Comparison of ENCODE assay signal across 2 cellular contexts in the genomic region with DNA sequence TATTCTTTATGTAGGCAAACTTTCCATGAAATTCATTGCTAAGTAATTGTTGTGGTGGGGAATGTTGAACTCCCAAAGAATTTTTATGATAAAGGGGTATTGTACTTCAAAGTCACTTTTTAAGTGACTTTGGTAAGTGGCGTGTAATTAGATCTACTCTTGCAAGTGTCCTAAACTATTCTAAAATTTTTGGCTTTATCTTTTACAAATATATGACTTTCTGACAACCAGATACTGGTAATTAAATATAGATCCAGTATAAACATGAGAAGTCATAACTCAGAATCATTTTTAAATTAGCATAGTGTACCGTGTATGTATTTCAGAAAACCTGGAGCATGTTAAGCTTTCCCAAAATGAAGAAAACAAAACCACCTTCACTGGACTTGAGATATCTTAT.
TF ChIP-seq lines count a peak whose summit lies in the region.

No MANE protein-coding gene starts in this region.

TF ChIP-seq in SK-N-SH treated with all-trans-retinoic acid at 6 μM for 48 hours, 23 proteins besides CTCF, POLR2A, EP300 and RAD21 (continued from another document):
- TF ChIP-seq, protein P1, sequence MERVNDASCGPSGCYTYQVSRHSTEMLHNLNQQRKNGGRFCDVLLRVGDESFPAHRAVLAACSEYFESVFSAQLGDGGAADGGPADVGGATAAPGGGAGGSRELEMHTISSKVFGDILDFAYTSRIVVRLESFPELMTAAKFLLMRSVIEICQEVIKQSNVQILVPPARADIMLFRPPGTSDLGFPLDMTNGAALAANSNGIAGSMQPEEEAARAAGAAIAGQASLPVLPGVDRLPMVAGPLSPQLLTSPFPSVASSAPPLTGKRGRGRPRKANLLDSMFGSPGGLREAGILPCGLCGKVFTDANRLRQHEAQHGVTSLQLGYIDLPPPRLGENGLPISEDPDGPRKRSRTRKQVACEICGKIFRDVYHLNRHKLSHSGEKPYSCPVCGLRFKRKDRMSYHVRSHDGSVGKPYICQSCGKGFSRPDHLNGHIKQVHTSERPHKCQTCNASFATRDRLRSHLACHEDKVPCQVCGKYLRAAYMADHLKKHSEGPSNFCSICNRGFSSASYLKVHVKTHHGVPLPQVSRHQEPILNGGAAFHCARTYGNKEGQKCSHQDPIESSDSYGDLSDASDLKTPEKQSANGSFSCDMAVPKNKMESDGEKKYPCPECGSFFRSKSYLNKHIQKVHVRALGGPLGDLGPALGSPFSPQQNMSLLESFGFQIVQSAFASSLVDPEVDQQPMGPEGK (CRISPR knock-in tag; IDR thresholded peaks at IDR 0.05; ENCODE audit: borderline replicate concordance), result peak; percentile 75; the same call in 1 of the 2 replicates
- TF ChIP-seq OSR1 (CRISPR knock-in tag; IDR thresholded peaks at IDR 0.05) (no peak), ESRRG (CRISPR knock-in tag; IDR thresholded peaks at IDR 0.05) (peak; percentile 88; the same call in 1 of the 2 replicates), ZNF565 (CRISPR knock-in tag; conservative IDR thresholded peaks at IDR 0.05; ENCODE audit: low read depth) (no peak), TOX (CRISPR knock-in tag; IDR thresholded peaks at IDR 0.05; ENCODE audit: borderline replicate concordance) (no peak), ZNF8 (CRISPR knock-in tag; IDR thresholded peaks at IDR 0.05) (no peak), SNAI2 (CRISPR knock-in tag; IDR thresholded peaks at IDR 0.05) (0 out of 2 replicates have a peak, but pooled peaks have one; percentile 80), ZFP30 (CRISPR knock-in tag; IDR thresholded peaks at IDR 0.05) (no peak), BACH2 (CRISPR knock-in tag; IDR thresholded peaks at IDR 0.05; ENCODE audit: borderline replicate concordance) (no peak), PPARA (CRISPR knock-in tag; IDR thresholded peaks at IDR 0.05; ENCODE audit: borderline replicate concordance) (no peak), CSDC2 (CRISPR knock-in tag; IDR thresholded peaks at IDR 0.05) (no peak), ZNF70 (CRISPR knock-in tag; IDR thresholded peaks at IDR 0.05) (no peak), ISL1 (CRISPR knock-in tag; IDR thresholded peaks at IDR 0.05) (peak; percentile 99), TCF4 (CRISPR knock-in tag; IDR thresholded peaks at IDR 0.05; ENCODE audit: borderline replicate concordance) (peak; percentile 75), ZC3H10 (CRISPR knock-in tag; IDR thresholded peaks at IDR 0.05) (no peak)
- TF ChIP-seq, protein P2, sequence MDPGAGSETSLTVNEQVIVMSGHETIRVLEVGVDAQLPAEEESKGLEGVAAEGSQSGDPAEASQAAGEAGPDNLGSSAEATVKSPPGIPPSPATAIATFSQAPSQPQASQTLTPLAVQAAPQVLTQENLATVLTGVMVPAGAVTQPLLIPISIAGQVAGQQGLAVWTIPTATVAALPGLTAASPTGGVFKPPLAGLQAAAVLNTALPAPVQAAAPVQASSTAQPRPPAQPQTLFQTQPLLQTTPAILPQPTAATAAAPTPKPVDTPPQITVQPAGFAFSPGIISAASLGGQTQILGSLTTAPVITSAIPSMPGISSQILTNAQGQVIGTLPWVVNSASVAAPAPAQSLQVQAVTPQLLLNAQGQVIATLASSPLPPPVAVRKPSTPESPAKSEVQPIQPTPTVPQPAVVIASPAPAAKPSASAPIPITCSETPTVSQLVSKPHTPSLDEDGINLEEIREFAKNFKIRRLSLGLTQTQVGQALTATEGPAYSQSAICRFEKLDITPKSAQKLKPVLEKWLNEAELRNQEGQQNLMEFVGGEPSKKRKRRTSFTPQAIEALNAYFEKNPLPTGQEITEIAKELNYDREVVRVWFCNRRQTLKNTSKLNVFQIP (CRISPR knock-in tag; IDR thresholded peaks at IDR 0.05; ENCODE audit: borderline replicate concordance, low read depth), result no peak; the same call in 1 of the 2 replicates
- TF ChIP-seq, protein P3, sequence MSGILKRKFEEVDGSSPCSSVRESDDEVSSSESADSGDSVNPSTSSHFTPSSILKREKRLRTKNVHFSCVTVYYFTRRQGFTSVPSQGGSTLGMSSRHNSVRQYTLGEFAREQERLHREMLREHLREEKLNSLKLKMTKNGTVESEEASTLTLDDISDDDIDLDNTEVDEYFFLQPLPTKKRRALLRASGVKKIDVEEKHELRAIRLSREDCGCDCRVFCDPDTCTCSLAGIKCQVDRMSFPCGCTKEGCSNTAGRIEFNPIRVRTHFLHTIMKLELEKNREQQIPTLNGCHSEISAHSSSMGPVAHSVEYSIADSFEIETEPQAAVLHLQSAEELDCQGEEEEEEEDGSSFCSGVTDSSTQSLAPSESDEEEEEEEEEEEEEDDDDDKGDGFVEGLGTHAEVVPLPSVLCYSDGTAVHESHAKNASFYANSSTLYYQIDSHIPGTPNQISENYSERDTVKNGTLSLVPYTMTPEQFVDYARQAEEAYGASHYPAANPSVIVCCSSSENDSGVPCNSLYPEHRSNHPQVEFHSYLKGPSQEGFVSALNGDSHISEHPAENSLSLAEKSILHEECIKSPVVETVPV (CRISPR knock-in tag; IDR thresholded peaks at IDR 0.05), result peak; percentile 81
- TF ChIP-seq, protein P4, sequence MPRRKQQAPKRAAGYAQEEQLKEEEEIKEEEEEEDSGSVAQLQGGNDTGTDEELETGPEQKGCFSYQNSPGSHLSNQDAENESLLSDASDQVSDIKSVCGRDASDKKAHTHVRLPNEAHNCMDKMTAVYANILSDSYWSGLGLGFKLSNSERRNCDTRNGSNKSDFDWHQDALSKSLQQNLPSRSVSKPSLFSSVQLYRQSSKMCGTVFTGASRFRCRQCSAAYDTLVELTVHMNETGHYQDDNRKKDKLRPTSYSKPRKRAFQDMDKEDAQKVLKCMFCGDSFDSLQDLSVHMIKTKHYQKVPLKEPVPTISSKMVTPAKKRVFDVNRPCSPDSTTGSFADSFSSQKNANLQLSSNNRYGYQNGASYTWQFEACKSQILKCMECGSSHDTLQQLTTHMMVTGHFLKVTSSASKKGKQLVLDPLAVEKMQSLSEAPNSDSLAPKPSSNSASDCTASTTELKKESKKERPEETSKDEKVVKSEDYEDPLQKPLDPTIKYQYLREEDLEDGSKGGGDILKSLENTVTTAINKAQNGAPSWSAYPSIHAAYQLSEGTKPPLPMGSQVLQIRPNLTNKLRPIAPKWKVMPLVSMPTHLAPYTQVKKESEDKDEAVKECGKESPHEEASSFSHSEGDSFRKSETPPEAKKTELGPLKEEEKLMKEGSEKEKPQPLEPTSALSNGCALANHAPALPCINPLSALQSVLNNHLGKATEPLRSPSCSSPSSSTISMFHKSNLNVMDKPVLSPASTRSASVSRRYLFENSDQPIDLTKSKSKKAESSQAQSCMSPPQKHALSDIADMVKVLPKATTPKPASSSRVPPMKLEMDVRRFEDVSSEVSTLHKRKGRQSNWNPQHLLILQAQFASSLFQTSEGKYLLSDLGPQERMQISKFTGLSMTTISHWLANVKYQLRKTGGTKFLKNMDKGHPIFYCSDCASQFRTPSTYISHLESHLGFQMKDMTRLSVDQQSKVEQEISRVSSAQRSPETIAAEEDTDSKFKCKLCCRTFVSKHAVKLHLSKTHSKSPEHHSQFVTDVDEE (CRISPR knock-in tag; IDR thresholded peaks at IDR 0.05), result peak; percentile 92; the same call in 1 of the 2 replicates

TF ChIP-seq in SK-N-SH, 30 proteins besides CTCF, POLR2A, EP300 and RAD21 (continued from another document):
- TF ChIP-seq, protein P5, sequence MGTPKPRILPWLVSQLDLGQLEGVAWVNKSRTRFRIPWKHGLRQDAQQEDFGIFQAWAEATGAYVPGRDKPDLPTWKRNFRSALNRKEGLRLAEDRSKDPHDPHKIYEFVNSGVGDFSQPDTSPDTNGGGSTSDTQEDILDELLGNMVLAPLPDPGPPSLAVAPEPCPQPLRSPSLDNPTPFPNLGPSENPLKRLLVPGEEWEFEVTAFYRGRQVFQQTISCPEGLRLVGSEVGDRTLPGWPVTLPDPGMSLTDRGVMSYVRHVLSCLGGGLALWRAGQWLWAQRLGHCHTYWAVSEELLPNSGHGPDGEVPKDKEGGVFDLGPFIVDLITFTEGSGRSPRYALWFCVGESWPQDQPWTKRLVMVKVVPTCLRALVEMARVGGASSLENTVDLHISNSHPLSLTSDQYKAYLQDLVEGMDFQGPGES (IDR thresholded peaks at IDR 0.05; ENCODE audit: low read depth, low read length), result no peak
- TF ChIP-seq GABPA (IDR thresholded peaks at IDR 0.05; ENCODE audit: low read depth) (no peak), MXI1 (IDR thresholded peaks at IDR 0.05; ENCODE audit: low read depth, low read length) (no peak)
TF ChIP-seq in SK-N-SH: peak in this region for 0.
